9 cellular contexts compared by ENCODE assay signal in genomic region chr3:177185035-177185574, GRCh38. TPM values are rescaled to one million over a fixed set of nuclear protein-coding genes. Genes with fewer than 3 reads are reported as not detected.
DNase-seq lines count a peak whose midpoint lies in the region; ATAC-seq lines count a peak whose summit lies in the region.
"Had no signal": no experiment of that assay in that cellular context is flagged by ENCODE, and none has a peak within 500 bp of the region (broad histone marks: within the 10 kb centered on the region; RNA-seq: fewer than 3 reads in every experiment).

No MANE protein-coding gene starts in this region.

- H3K4me1 Mint-ChIP-seq in effector memory CD8-positive, alpha-beta T cell (ENCODE audit: low read depth in 2 of 2), result peaks cover 43 to 67% of the 10 kb centered on the region in 2 donors

- no peak for DNase-seq in effector memory CD8-positive, alpha-beta T cell
- no peak for DNase-seq in globus pallidus (ENCODE audit: low spot score)
- DNase-seq in NCI-H1092 (lab: John Stamatoyannopoulos, UW), result no peak
- DNase-seq in ureter (ENCODE audit: low spot score), result no peak
- no peak for DNase-seq in H7
- DNase-seq: caudate nucleus had no signal

- ATAC-seq in GM18502 (IDR thresholded peaks at IDR 0.05; ENCODE audit: poor library complexity, unreplicated experiment) (peak; percentile 36), GM21360 (IDR thresholded peaks at IDR 0.05; ENCODE audit: unreplicated experiment) (peak; percentile 32), HG03175 (IDR thresholded peaks at IDR 0.05; ENCODE audit: unreplicated experiment) (peak; percentile 40)
- ATAC-seq in effector memory CD8-positive, alpha-beta T cell (replicated peaks), result no peak

- no peaks in the 10 kb centered on the region for H3K36me3 ChIP-seq in H7 (replicated peaks; ENCODE audit: control insufficient read depth, insufficient read depth, low read length)

- H3K36me3 Mint-ChIP-seq in effector memory CD8-positive, alpha-beta T cell (ENCODE audit: insufficient read depth), result peaks cover 7% of the 10 kb centered on the region

- H3K4me3 ChIP-seq in H7 (ENCODE audit: insufficient read depth, low read depth, low read length), result no peak overlapping the region

- H3K27ac Mint-ChIP-seq in effector memory CD8-positive, alpha-beta T cell, result peak overlapping the region; percentile 13 to 56

- no peaks in the 10 kb centered on the region for H3K27me3 Mint-ChIP-seq in effector memory CD8-positive, alpha-beta T cell

- H3K9me3 Mint-ChIP-seq in effector memory CD8-positive, alpha-beta T cell, result no peaks in the 10 kb centered on the region

- H3K27me3 ChIP-seq in H7 (ENCODE audit: control insufficient read depth, insufficient read depth, low read length), result no peaks in the 10 kb centered on the region

- H3K4me3 Mint-ChIP-seq in effector memory CD8-positive, alpha-beta T cell, result peak overlapping the region; percentile 50 to 55

RNA-seq across cellular contexts. Expression of gene TBL1XR1, which starts 12.2 kb away (rescaled TPM):
- total RNA-seq in ureter, result 181 TPM
- total RNA-seq in H7 (2014; rRNA removed; shearing (Covaris generic)), result 119 and 156 TPM in 2 replicates
